In the genomic region with DNA sequence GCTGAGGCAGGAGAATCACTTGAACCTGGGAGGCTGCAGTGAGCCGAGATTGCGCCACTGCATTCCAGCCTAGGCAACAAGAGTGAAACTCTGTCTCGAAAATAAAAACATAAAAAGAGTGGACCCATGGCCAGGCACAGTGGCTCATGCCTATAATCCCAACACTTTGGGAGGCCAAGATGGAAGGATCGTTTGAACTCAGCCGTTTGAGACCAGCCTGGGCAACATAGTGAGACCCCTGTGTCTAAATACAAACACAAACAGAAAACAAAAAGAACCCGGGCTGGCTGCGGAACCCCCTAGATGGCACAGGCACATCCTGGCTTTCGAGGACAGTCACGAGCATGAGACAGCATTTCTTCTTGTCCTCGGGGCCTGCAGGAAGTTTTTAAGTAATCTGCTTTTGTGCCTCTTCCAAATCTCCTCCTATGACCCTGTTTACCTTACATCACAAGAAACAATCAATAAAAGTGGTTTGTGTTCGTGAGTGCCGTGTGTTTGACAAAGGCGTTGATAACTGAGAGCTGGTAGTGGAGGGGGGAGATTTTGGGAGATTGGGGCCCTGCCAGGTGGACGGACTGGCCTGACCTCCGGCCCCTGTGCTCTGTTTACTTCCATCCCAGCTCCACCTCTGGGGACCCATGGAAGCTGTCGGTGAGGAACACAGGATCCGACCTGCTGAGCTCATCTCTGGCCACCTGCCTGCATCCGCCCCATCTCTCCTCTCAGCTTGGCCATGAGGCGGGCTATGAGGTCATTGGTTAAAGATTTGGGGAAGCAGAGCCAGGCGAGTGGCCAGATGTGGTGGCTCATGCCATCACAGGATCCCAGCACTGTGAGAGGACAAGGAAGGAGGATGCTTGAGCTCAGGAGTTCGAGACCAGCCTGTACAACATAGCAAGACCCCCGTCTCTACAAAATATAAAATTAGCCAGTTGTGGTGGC, we compare ENCODE assay signal across 8 cellular contexts. TPM values are rescaled to one million over a fixed set of nuclear protein-coding genes. Genes with fewer than 3 reads are reported as not detected.
A peak's percentile ranks its signal among the peaks of the same experiment; 100 is the strongest.
DNase-seq lines count a peak whose midpoint lies in the region; ATAC-seq, FAIRE-seq and TF ChIP-seq lines count a peak whose summit lies in the region.

No MANE protein-coding gene starts in this region.

- no peak overlapping the region for H3K23ac ChIP-seq in trophoblast cell (ENCODE audit: low read length)

- peak overlapping the region; percentile 11 for H3K14ac ChIP-seq in trophoblast cell (ENCODE audit: low read length)

- WGBS in trophoblast cell (ENCODE audit: extremely low coverage, insufficient coverage, insufficient read length) = no CpG with 5 or more reads among the region's 22 CpGs

- H4K8ac ChIP-seq in trophoblast cell (ENCODE audit: low read depth, low read length) = peak overlapping the region; percentile 13

- peak overlapping the region; percentile 75 for H4K91ac ChIP-seq in trophoblast cell (ENCODE audit: low read depth, low read length)

- TF ChIP-seq CTCF in fibroblast of lung (conservative IDR thresholded peaks at IDR 0.05 in 1 of 2, IDR thresholded peaks at IDR 0.05 in 1 of 2; ENCODE audit: low read depth in 1 of 2, low read length in 2 of 2) = no peak

- H3K79me2 ChIP-seq in fibroblast of lung (ENCODE audit: control insufficient read depth, insufficient read depth, low read length) (no peaks in the 10 kb centered on the region), trophoblast cell (ENCODE audit: control insufficient read depth, insufficient read depth, low read length, poor library complexity) (peaks cover 2% of the 10 kb centered on the region)

- DNase-seq in EH (ENCODE audit: low read depth) (peak; percentile 90), OCI-M1 (lab: John Stamatoyannopoulos, UW) (peak; percentile 54), fibroblast of lung (ENCODE audit: low read depth in 2 of 2) (peak; percentile 91 to 93), trophoblast cell (peak; percentile 69 to 87), GM12891 (ENCODE audit: insufficient read length, low spot score) (no peak)
- no peak for DNase-seq in stimulated activated CD4-positive, alpha-beta T cell treated with anti-CD3 and anti-CD28 coated beads, Interleukin-4, amount 100 ng/mL, for 4 hours
- no peak for DNase-seq in activated CD4-positive, alpha-beta memory T cell treated with anti-CD3 and anti-CD28 coated beads, Interleukin-2, amount 10 ng/mL, durations not matched to agents 7 days and 5 days

- no peak overlapping the region for H4K12ac ChIP-seq in trophoblast cell (ENCODE audit: low read depth, low read length)

- no peak overlapping the region for H3K4me3 ChIP-seq in fibroblast of lung (replicated peaks in 1 of 4; ENCODE audit: control extremely low read depth in 1 of 4, insufficient read depth in 1 of 4, low read depth in 3 of 4, low read length in 4 of 4)
- H3K4me3 ChIP-seq in trophoblast cell (ENCODE audit: low read depth, low read length) = no peak overlapping the region

- peak overlapping the region; percentile 19 for H2BK12ac ChIP-seq in trophoblast cell (ENCODE audit: low read length)

- H3K27me3 ChIP-seq in fibroblast of lung (ENCODE audit: control insufficient read depth, insufficient read depth, low read length) = no peaks in the 10 kb centered on the region
- H3K27me3 ChIP-seq in trophoblast cell (ENCODE audit: insufficient read depth, low read length) = no peaks in the 10 kb centered on the region

- peak overlapping the region; percentile 5 for H2AK5ac ChIP-seq in trophoblast cell (ENCODE audit: low read length)

- H3K4me1 ChIP-seq in fibroblast of lung (ENCODE audit: control insufficient read depth, extremely low read depth, insufficient read depth, low read length) (peaks cover 9% of the 10 kb centered on the region), trophoblast cell (ENCODE audit: control insufficient read depth in 1 of 2, insufficient read depth in 2 of 2, low read length in 2 of 2) (peaks cover 15 to 17% of the 10 kb centered on the region in 2 experiments)

- H3K9me3 Mint-ChIP-seq in activated CD4-positive, alpha-beta memory T cell treated with anti-CD3 and anti-CD28 coated beads, Interleukin-2, amount 10 ng/mL, durations not matched to agents 7 days and 5 days = no peaks in the 10 kb centered on the region

- peaks cover 6% of the 10 kb centered on the region for H3K27me3 Mint-ChIP-seq in activated CD4-positive, alpha-beta memory T cell treated with anti-CD3 and anti-CD28 coated beads, Interleukin-2, amount 10 ng/mL, durations not matched to agents 7 days and 5 days

- H3K9ac ChIP-seq in fibroblast of lung (ENCODE audit: insufficient read depth, low read length) (no peak overlapping the region), trophoblast cell (ENCODE audit: low read length) (no peak overlapping the region)

- H3K9me3 ChIP-seq in fibroblast of lung (ENCODE audit: control insufficient read depth, insufficient read depth, low read depth, low read length) (no peaks in the 10 kb centered on the region), trophoblast cell (ENCODE audit: insufficient read depth, low read depth, low read length) (no peaks in the 10 kb centered on the region)

- no peak for TF ChIP-seq POLR2A in GM12891 (IDR thresholded peaks at IDR 0.05; ENCODE audit: low read depth, low read length)

- H3K4ac ChIP-seq in trophoblast cell (ENCODE audit: low read depth, low read length) = no peak overlapping the region

- H3K27ac ChIP-seq in fibroblast of lung (ENCODE audit: insufficient read depth, low read length) (peak overlapping the region; percentile 59), trophoblast cell (ENCODE audit: low read depth, low read length) (peak overlapping the region; percentile 35)

- no peaks in the 10 kb centered on the region for H4K20me1 ChIP-seq in fibroblast of lung (ENCODE audit: control insufficient read depth, extremely low read depth, insufficient read depth, low read length)

- FAIRE-seq in GM12891 (lab: Jason Lieb, UNC) = no peak

- ATAC-seq in HG02970 (IDR thresholded peaks at IDR 0.05; ENCODE audit: low FRiP score, unreplicated experiment) = no peak

- H2AFZ ChIP-seq in fibroblast of lung (ENCODE audit: low read length) = no peak overlapping the region
- no peak overlapping the region for H2AFZ ChIP-seq in trophoblast cell (ENCODE audit: insufficient read depth, low read length, poor library complexity)

- H3K79me1 ChIP-seq in trophoblast cell (ENCODE audit: low read length) = peaks cover 18% of the 10 kb centered on the region

- H2BK5ac ChIP-seq in trophoblast cell (ENCODE audit: low read depth, low read length, poor library complexity) = peak overlapping the region; percentile 4

- no peak overlapping the region for H3K4me3 Mint-ChIP-seq in activated CD4-positive, alpha-beta memory T cell treated with anti-CD3 and anti-CD28 coated beads, Interleukin-2, amount 10 ng/mL, durations not matched to agents 7 days and 5 days

- no peaks in the 10 kb centered on the region for H3K36me3 Mint-ChIP-seq in activated CD4-positive, alpha-beta memory T cell treated with anti-CD3 and anti-CD28 coated beads, Interleukin-2, amount 10 ng/mL, durations not matched to agents 7 days and 5 days (ENCODE audit: low read depth)

- peak overlapping the region; percentile 72 for H2BK120ac ChIP-seq in trophoblast cell (ENCODE audit: insufficient read depth, low read length, poor library complexity)

- peaks cover 3% of the 10 kb centered on the region for H3K4me1 Mint-ChIP-seq in activated CD4-positive, alpha-beta memory T cell treated with anti-CD3 and anti-CD28 coated beads, Interleukin-2, amount 10 ng/mL, durations not matched to agents 7 days and 5 days

- H3K4me2 ChIP-seq in fibroblast of lung (ENCODE audit: extremely low read depth, insufficient read depth, low read length) (peak overlapping the region; percentile 33), trophoblast cell (ENCODE audit: low read length) (no peak overlapping the region)

- POLR2A ChIA-PET in activated CD4-positive, alpha-beta memory T cell treated with anti-CD3 and anti-CD28 coated beads, Interleukin-2, amount 10 ng/mL, durations not matched to agents 7 days and 5 days (lab: Charles Lee) = interaction anchor here (1.1 kb wide), 1 partner anchor 14 kb away, joined by 6 read pairs; no protein-coding TSS in a partner anchor

- H3K36me3 ChIP-seq in fibroblast of lung (ENCODE audit: control insufficient read depth, insufficient read depth, low read length) (no peaks in the 10 kb centered on the region), trophoblast cell (ENCODE audit: control insufficient read depth in 1 of 2, insufficient read depth in 2 of 2, low read length in 2 of 2) (no peaks in the 10 kb centered on the region)

- no peak overlapping the region for H3K18ac ChIP-seq in trophoblast cell (ENCODE audit: low read length)

- CTCF ChIA-PET in activated CD4-positive, alpha-beta memory T cell treated with anti-CD3 and anti-CD28 coated beads, Interleukin-2, amount 10 ng/mL, durations not matched to agents 7 days and 5 days (lab: Charles Lee) = interaction anchor here (0.6 to 2.0 kb wide), 4 partner anchors 9 to 134 kb away, joined by 3 to 12 read pairs (median 4); no protein-coding TSS in a partner anchor

- H3K27ac Mint-ChIP-seq in activated CD4-positive, alpha-beta memory T cell treated with anti-CD3 and anti-CD28 coated beads, Interleukin-2, amount 10 ng/mL, durations not matched to agents 7 days and 5 days = no peak overlapping the region

RNA-seq across cellular contexts. Expression of a gene that starts 5.9 kb away (rescaled TPM):
- 140 and 210 TPM in 2 replicates for total RNA-seq in fibroblast of lung
- 8.6 and 24.3 TPM in 2 replicates for polyA plus RNA-seq in fibroblast of lung
- 17.4 and 56.4 TPM in 2 replicates for polyA plus RNA-seq in fibroblast of lung (2012)
- polyA minus RNA-seq in fibroblast of lung (ENCODE audit: low replicate concordance) = 3.7 and 10.3 TPM in 2 replicates
- 182 and 198 TPM in 2 replicates for polyA plus RNA-seq in trophoblast cell (2013)
- 4.9 TPM for polyA plus RNA-seq in GM12891 (2012; ENCODE audit: low read depth, missing spikeins)
- total RNA-seq in activated CD4-positive, alpha-beta memory T cell treated with anti-CD3 and anti-CD28 coated beads, Interleukin-2, amount 10 ng/mL, durations not matched to agents 7 days and 5 days = not detected

RNA-seq across cellular contexts. Expression of a gene that starts 17.3 kb away (rescaled TPM):
- 1.2 and 4.6 TPM in 2 replicates for total RNA-seq in fibroblast of lung
- 0.10 and 0.25 TPM in 2 replicates for polyA plus RNA-seq in fibroblast of lung
- 0.08 and 0.25 TPM in 2 replicates for polyA plus RNA-seq in fibroblast of lung (2012)
- not detected in 2 replicates for polyA minus RNA-seq in fibroblast of lung (ENCODE audit: low replicate concordance)
- polyA plus RNA-seq in trophoblast cell (2013) = not detected in 2 replicates
- 2.0 TPM for polyA plus RNA-seq in GM12891 (2012; ENCODE audit: low read depth, missing spikeins)
- total RNA-seq in activated CD4-positive, alpha-beta memory T cell treated with anti-CD3 and anti-CD28 coated beads, Interleukin-2, amount 10 ng/mL, durations not matched to agents 7 days and 5 days = not detected

RNA-seq across cellular contexts. Expression of a gene that starts 39.1 kb away (rescaled TPM):
- total RNA-seq in fibroblast of lung = 58.6 and 76.5 TPM in 2 replicates
- 12.8 and 16.5 TPM in 2 replicates for polyA plus RNA-seq in fibroblast of lung
- 42.1 and 59.3 TPM in 2 replicates for polyA plus RNA-seq in fibroblast of lung (2012)
- polyA minus RNA-seq in fibroblast of lung (ENCODE audit: low replicate concordance) = 11.0 and 12.0 TPM in 2 replicates
- 51.1 and 52.0 TPM in 2 replicates for polyA plus RNA-seq in trophoblast cell (2013)
- 60.3 TPM for polyA plus RNA-seq in GM12891 (2012; ENCODE audit: low read depth, missing spikeins)
- 100 to 1,000 TPM; 140 to 153 TPM for total RNA-seq in activated CD4-positive, alpha-beta memory T cell treated with anti-CD3 and anti-CD28 coated beads, Interleukin-2, amount 10 ng/mL, durations not matched to agents 7 days and 5 days

RNA-seq across cellular contexts. Expression of a gene that starts 39.7 kb away (rescaled TPM):
- total RNA-seq in fibroblast of lung = 63.9 and 78.8 TPM in 2 replicates
- polyA plus RNA-seq in fibroblast of lung = 17.0 and 25.4 TPM in 2 replicates
- polyA plus RNA-seq in fibroblast of lung (2012) = 17.8 and 24.4 TPM in 2 replicates
- polyA minus RNA-seq in fibroblast of lung (ENCODE audit: low replicate concordance) = 110 and 120 TPM in 2 replicates
- 46.5 and 56.5 TPM in 2 replicates for polyA plus RNA-seq in trophoblast cell (2013)
- 22.1 TPM for polyA plus RNA-seq in GM12891 (2012; ENCODE audit: low read depth, missing spikeins)
- 10 to 100 TPM; 42.7 to 44.0 TPM for total RNA-seq in activated CD4-positive, alpha-beta memory T cell treated with anti-CD3 and anti-CD28 coated beads, Interleukin-2, amount 10 ng/mL, durations not matched to agents 7 days and 5 days

RNA-seq across cellular contexts. Expression of a gene that starts 57.2 kb away (rescaled TPM):
- 70.9 and 124 TPM in 2 replicates for total RNA-seq in fibroblast of lung
- 50.9 and 97.2 TPM in 2 replicates for polyA plus RNA-seq in fibroblast of lung
- 80.5 and 169 TPM in 2 replicates for polyA plus RNA-seq in fibroblast of lung (2012)
- 12.9 and 24.4 TPM in 2 replicates for polyA minus RNA-seq in fibroblast of lung (ENCODE audit: low replicate concordance)
- polyA plus RNA-seq in trophoblast cell (2013) = 216 and 223 TPM in 2 replicates
- 202 TPM for polyA plus RNA-seq in GM12891 (2012; ENCODE audit: low read depth, missing spikeins)
- total RNA-seq in activated CD4-positive, alpha-beta memory T cell treated with anti-CD3 and anti-CD28 coated beads, Interleukin-2, amount 10 ng/mL, durations not matched to agents 7 days and 5 days = 100 to 1,000 TPM; 180 to 186 TPM

Comparison
In these comparisons a context has a peak if more than half of its experiments do, and no peak if none do; other contexts are left out.
1. DNase-seq: peak in EH (single experiment), OCI-M1 (single experiment), fibroblast of lung (2 of 2) and trophoblast cell (2 of 2); none in GM12891 (single experiment), stimulated activated CD4-positive, alpha-beta T cell treated with anti-CD3 and anti-CD28 coated beads, Interleukin-4, amount 100 ng/mL, for 4 hours (0 of 2) and activated CD4-positive, alpha-beta memory T cell treated with anti-CD3 and anti-CD28 coated beads, Interleukin-2, amount 10 ng/mL, durations not matched to agents 7 days and 5 days (single experiment).
2. RNA of a gene that starts 5.9 kb away (total RNA-seq): 140 to 210 TPM in fibroblast of lung; not detected in activated CD4-positive, alpha-beta memory T cell treated with anti-CD3 and anti-CD28 coated beads, Interleukin-2, amount 10 ng/mL, durations not matched to agents 7 days and 5 days; every median in the first group is over 100 times any median in the second.